In genomic region chr3:112976001-112976400, GRCh38 we compare ENCODE assay signal across 20 cellular contexts. TPM values are rescaled to one million over a fixed set of nuclear protein-coding genes. Genes with fewer than 3 reads are reported as not detected.
DNase-seq lines count a peak whose midpoint lies in the region; ATAC-seq, FAIRE-seq and TF ChIP-seq lines count a peak whose summit lies in the region.
"Had no signal": no experiment of that assay in that cellular context is flagged by ENCODE, and none has a peak within 500 bp of the region (broad histone marks: within the 10 kb centered on the region; RNA-seq: fewer than 3 reads in every experiment).

No MANE protein-coding gene starts in this region.

- dilution Hi-C loops in keratinocyte (cut with MboI; ENCODE audit: extremely low pct_ligation_motif_present, low sequenced_read_pairs), result no loop called here

- POLR2A ChIA-PET in CD4-positive, alpha-beta memory T cell (lab: Charles Lee; ENCODE audit: partially characterized antibody), result interaction anchor here (0.7 to 4.5 kb wide), 12 partner anchors 11 to 302 kb away, joined by 3 to 25 read pairs (median 4); partner anchors contain the start of gene GTPBP8
- POLR2A ChIA-PET in activated B cell treated with CpG ODN at 0.5 μM for 24 hours (lab: Charles Lee), result interaction anchor here (0.8 to 1.2 kb wide), 2 partner anchors 299 to 718 kb away, joined by 4 to 5 read pairs; no protein-coding TSS in a partner anchor

- CTCF ChIA-PET in CD4-positive, alpha-beta memory T cell (lab: Charles Lee; ENCODE audit: partially characterized antibody), result interaction anchor here (0.7 to 6.7 kb wide), 10 partner anchors 15 to 333 kb away, joined by 3 to 114 read pairs (median 4); partner anchors contain the start of gene GTPBP8
- CTCF ChIA-PET in activated B cell treated with CpG ODN at 0.5 μM for 24 hours (lab: Charles Lee), result interaction anchor here (0.9 to 3.2 kb wide), 5 partner anchors 15 to 334 kb away, joined by 3 to 41 read pairs (median 4); partner anchors contain the start of gene GTPBP8

- intact Hi-C loops in CD4-positive, alpha-beta memory T cell (cut with micrococcal nuclease), result loop anchor here (5.0 to 10.0 kb wide), 2 partner anchors 394 to 411 kb away; partner anchors contain the start of genes ATG3 and SLC35A5
- intact Hi-C loops in activated B cell treated with CpG ODN at 0.5 μM for 24 hours (cut with micrococcal nuclease) (loop anchor here (5.0 kb wide), 1 partner anchor 839 kb away; no protein-coding TSS in a partner anchor), uterus (cut with DNase I; ENCODE audit: low total_unique reads) (no loop called here)

- no peaks in the 10 kb centered on the region for H3K36me3 ChIP-seq in CD4-positive, alpha-beta memory T cell (ENCODE audit: insufficient read depth, low read length)
- H3K36me3 ChIP-seq in keratinocyte (ENCODE audit: control insufficient read depth in 2 of 2, extremely low read depth in 1 of 2, insufficient read depth in 2 of 2, low read length in 2 of 2) (no peaks in the 10 kb centered on the region), uterus (no peaks in the 10 kb centered on the region)

- no peak for TF ChIP-seq POLR2A in uterus (IDR thresholded peaks at IDR 0.05)

- H3K4me3 ChIP-seq in CD4-positive, alpha-beta memory T cell (ENCODE audit: low read length in 2 of 2), result peak overlapping the region in 1 of 2 donors; percentile 64
- H3K4me3 ChIP-seq in keratinocyte (ENCODE audit: control insufficient read depth in 2 of 3, extremely low read depth in 1 of 3, insufficient read depth in 2 of 3, low read depth in 1 of 3, low read length in 3 of 3), result no peak overlapping the region
- H3K4me3 ChIP-seq in uterus, result no peak overlapping the region

- no peaks in the 10 kb centered on the region for H3K79me2 ChIP-seq in keratinocyte (ENCODE audit: control insufficient read depth, insufficient read depth, low read length)

- ATAC-seq in activated B cell treated with CpG ODN at 0.5 μM for 24 hours (ENCODE audit: low read depth), result no peak
- no peak for ATAC-seq in HG03025 (IDR thresholded peaks at IDR 0.05; ENCODE audit: low FRiP score, unreplicated experiment)
- ATAC-seq: left ventricle myocardium superior had no signal

- peak; percentile 17 for FAIRE-seq in keratinocyte (lab: Jason Lieb, UNC)
- FAIRE-seq: A204.1, colon, RCC 7860 had no signal

- no peaks in the 10 kb centered on the region for H3K9me3 ChIP-seq in CD4-positive, alpha-beta memory T cell (ENCODE audit: control insufficient read depth in 1 of 2, low read length in 2 of 2)
- H3K9me3 ChIP-seq in keratinocyte (ENCODE audit: control insufficient read depth, low read depth, low read length) (no peaks in the 10 kb centered on the region), uterus (no peaks in the 10 kb centered on the region)

- peak overlapping the region; percentile 45 for H2AFZ ChIP-seq in keratinocyte (ENCODE audit: control insufficient read depth, low read length)

- peaks cover 6% of the 10 kb centered on the region for H3K36me3 Mint-ChIP-seq in T-helper 1 cell treated with Interleukin-12 subunit alpha and Interleukin-12 subunit beta and Interleukin-4 antibody, amounts not matched to agents 30 μg/mL and 1 μg/mL, for 36 hours (ENCODE audit: low read depth)
- peaks cover 0 to 8% of the 10 kb centered on the region in 2 donors for H3K36me3 Mint-ChIP-seq in CD4-positive, alpha-beta memory T cell
- H3K36me3 Mint-ChIP-seq in activated B cell treated with CpG ODN at 0.5 μM for 24 hours (ENCODE audit: low read depth), result no peaks in the 10 kb centered on the region

- H3K27me3 ChIP-seq in CD4-positive, alpha-beta memory T cell (ENCODE audit: insufficient read depth, low read length), result no peaks in the 10 kb centered on the region
- H3K27me3 ChIP-seq in keratinocyte (ENCODE audit: control insufficient read depth, extremely low read depth, insufficient read depth, low read length), result no peaks in the 10 kb centered on the region
- H3K27me3 ChIP-seq in uterus, result no peaks in the 10 kb centered on the region

- H3K4me1 Mint-ChIP-seq in T-helper 1 cell treated with Interleukin-12 subunit alpha and Interleukin-12 subunit beta and Interleukin-4 antibody, amounts not matched to agents 30 μg/mL and 1 μg/mL, for 36 hours (ENCODE audit: low read depth), result peaks cover 59% of the 10 kb centered on the region
- peaks cover 43 to 77% (median 55%) of the 10 kb centered on the region in 4 donors for H3K4me1 Mint-ChIP-seq in CD4-positive, alpha-beta memory T cell
- H3K4me1 Mint-ChIP-seq in activated B cell treated with CpG ODN at 0.5 μM for 24 hours, result peaks cover 77% of the 10 kb centered on the region

- DNase-seq in T-helper 1 cell (no peak), activated B cell treated with CpG ODN at 0.5 μM for 24 hours (no peak), keratinocyte (ENCODE audit: low read depth, low spot score) (no peak), uterus (no peak)
- no peak for DNase-seq in CD4-positive, alpha-beta memory T cell
- no peak for DNase-seq in effector CD4-positive, alpha-beta T cell
- DNase-seq: activated CD4-positive, CD25-positive, alpha-beta regulatory T cell; IMR-90; left ventricle myocardium superior; NCI-H1048; stimulated activated naive CD4-positive, alpha-beta T cell had no signal

- no peak overlapping the region for H3K4me2 ChIP-seq in keratinocyte (ENCODE audit: control insufficient read depth, extremely low read depth, insufficient read depth, low read depth, low read length)

- H4K20me1 ChIP-seq in keratinocyte (ENCODE audit: control insufficient read depth, extremely low read depth, insufficient read depth, low read length), result no peaks in the 10 kb centered on the region

- H3K27me3 Mint-ChIP-seq in T-helper 1 cell treated with Interleukin-12 subunit alpha and Interleukin-12 subunit beta and Interleukin-4 antibody, amounts not matched to agents 30 μg/mL and 1 μg/mL, for 36 hours (ENCODE audit: low read depth), result no peaks in the 10 kb centered on the region
- H3K27me3 Mint-ChIP-seq in CD4-positive, alpha-beta memory T cell, result no peaks in the 10 kb centered on the region
- H3K27me3 Mint-ChIP-seq in activated B cell treated with CpG ODN at 0.5 μM for 24 hours, result no peaks in the 10 kb centered on the region
- H3K27me3 Mint-ChIP-seq: progenitor cell of endocrine pancreas had no signal

- peak overlapping the region; percentile 65 for H3K27ac ChIP-seq in CD4-positive, alpha-beta memory T cell (ENCODE audit: low read depth, low read length)
- no peak overlapping the region for H3K27ac ChIP-seq in keratinocyte (ENCODE audit: control insufficient read depth, insufficient read depth, low read length)
- no peak overlapping the region for H3K27ac ChIP-seq in uterus

- no peak overlapping the region for H3K9ac ChIP-seq in keratinocyte (ENCODE audit: control insufficient read depth, extremely low read depth, insufficient read depth, low read length)

- H3K9me3 Mint-ChIP-seq in T-helper 1 cell treated with Interleukin-12 subunit alpha and Interleukin-12 subunit beta and Interleukin-4 antibody, amounts not matched to agents 30 μg/mL and 1 μg/mL, for 36 hours, result no peaks in the 10 kb centered on the region
- peaks cover 0 to 4% (median 0%) of the 10 kb centered on the region in 8 donors for H3K9me3 Mint-ChIP-seq in CD4-positive, alpha-beta memory T cell
- H3K9me3 Mint-ChIP-seq in activated B cell treated with CpG ODN at 0.5 μM for 24 hours, result no peaks in the 10 kb centered on the region

- H3K4me3 Mint-ChIP-seq in T-helper 1 cell treated with Interleukin-12 subunit alpha and Interleukin-12 subunit beta and Interleukin-4 antibody, amounts not matched to agents 30 μg/mL and 1 μg/mL, for 36 hours, result peak overlapping the region; percentile 57
- peak overlapping the region; percentile 64 to 98 (median 89) for H3K4me3 Mint-ChIP-seq in CD4-positive, alpha-beta memory T cell
- H3K4me3 Mint-ChIP-seq in activated B cell treated with CpG ODN at 0.5 μM for 24 hours, result peak overlapping the region; percentile 20

- no peaks in the 10 kb centered on the region for H3K9me1 ChIP-seq in keratinocyte (ENCODE audit: control insufficient read depth, extremely low read depth, insufficient read depth, low read length)

- TF ChIP-seq CTCF in activated B cell treated with CpG ODN at 0.5 μM for 24 hours (IDR thresholded peaks at IDR 0.05) (no peak), keratinocyte (optimal IDR thresholded peaks at IDR 0.05 in 1 of 3, IDR thresholded peaks at IDR 0.05 in 1 of 3, conservative IDR thresholded peaks at IDR 0.05 in 1 of 3; ENCODE audit: extremely low read depth in 1 of 3, insufficient read depth in 2 of 3, low read length in 3 of 3) (no peak), uterus (IDR thresholded peaks at IDR 0.05) (no peak)

- H3K27ac Mint-ChIP-seq in T-helper 1 cell treated with Interleukin-12 subunit alpha and Interleukin-12 subunit beta and Interleukin-4 antibody, amounts not matched to agents 30 μg/mL and 1 μg/mL, for 36 hours, result peak overlapping the region; percentile 60
- peak overlapping the region; percentile 88 to 98 (median 93) for H3K27ac Mint-ChIP-seq in CD4-positive, alpha-beta memory T cell
- peak overlapping the region; percentile 32 for H3K27ac Mint-ChIP-seq in activated B cell treated with CpG ODN at 0.5 μM for 24 hours
- H3K27ac Mint-ChIP-seq: progenitor cell of endocrine pancreas had no signal

- H3K4me1 ChIP-seq in CD4-positive, alpha-beta memory T cell (ENCODE audit: insufficient read depth, low read length), result peaks cover 53% of the 10 kb centered on the region
- H3K4me1 ChIP-seq in keratinocyte (ENCODE audit: control insufficient read depth, extremely low read depth, insufficient read depth, low read length), result no peaks in the 10 kb centered on the region
- no peaks in the 10 kb centered on the region for H3K4me1 ChIP-seq in uterus

RNA-seq across cellular contexts. Expression of gene CD200R1, which starts 1.1 kb away (rescaled TPM):
- 10 to 100 TPM; 29.2 to 30.1 TPM for total RNA-seq in CD4-positive, alpha-beta memory T cell
- 10 to 100 TPM; 22.6 to 27.6 TPM for polyA plus RNA-seq in CD4-positive, alpha-beta memory T cell
- total RNA-seq in activated B cell treated with CpG ODN at 0.5 μM for 24 hours, result 3.3 and 4.1 TPM in 2 replicates
- polyA plus RNA-seq in keratinocyte, result 0.97 to 1.9 TPM (median 1.6 TPM) in 3 replicates
- polyA plus RNA-seq in keratinocyte (2011; ENCODE audit: low read depth), result not detected
- polyA plus RNA-seq in keratinocyte (2011; cell fraction: cytosol; rRNA removed), result 0.61 and 1.1 TPM in 2 replicates
- polyA plus RNA-seq in keratinocyte (2011; cell fraction: nucleus; rRNA removed), result 1.5 and 1.6 TPM in 2 replicates
- 0.24 and 0.78 TPM in 2 replicates for polyA plus RNA-seq in keratinocyte (2012; ENCODE audit: low replicate concordance)
- polyA minus RNA-seq in keratinocyte, result 1.5 to 2.0 TPM in 2 of 3 replicates, not detected in the other
- polyA minus RNA-seq in keratinocyte (2011; cell fraction: cytosol; rRNA and poly(A)+ RNA removed), result not detected
- polyA minus RNA-seq in keratinocyte (2011; cell fraction: nucleus; rRNA and poly(A)+ RNA removed), result 1.2 and 2.9 TPM in 2 replicates
- 1 to 10 TPM in 2 of 4 donors, under 1 TPM in 1, not detected in 1; 0.40 to 5.7 (median 1.5) TPM for total RNA-seq in uterus
- total RNA-seq: Daoy, epithelial cell of proximal tubule, myocyte, progenitor cell of endocrine pancreas had no signal

RNA-seq across cellular contexts. Expression of gene GTPBP8, which starts 14.8 kb away (rescaled TPM):
- 10 to 100 TPM; 36.0 to 40.0 TPM for total RNA-seq in CD4-positive, alpha-beta memory T cell
- polyA plus RNA-seq in CD4-positive, alpha-beta memory T cell, result 10 to 100 TPM; 17.2 to 27.3 TPM
- total RNA-seq in activated B cell treated with CpG ODN at 0.5 μM for 24 hours (14.3 and 18.1 TPM in 2 replicates), uterus (10 to 100 TPM in 3 of 4 donors, 1 to 10 TPM in 1; 5.4 to 37.6 (median 18.4) TPM)
- polyA plus RNA-seq in keratinocyte, result 13.8 to 18.6 TPM (median 16.9 TPM) in 3 replicates
- polyA plus RNA-seq in keratinocyte (2011; ENCODE audit: low read depth), result 2.7 TPM
- 14.3 and 15.9 TPM in 2 replicates for polyA plus RNA-seq in keratinocyte (2011; cell fraction: cytosol; rRNA removed)
- polyA plus RNA-seq in keratinocyte (2011; cell fraction: nucleus; rRNA removed), result 11.3 and 13.1 TPM in 2 replicates
- 9.9 and 14.7 TPM in 2 replicates for polyA plus RNA-seq in keratinocyte (2012; ENCODE audit: low replicate concordance)
- 9.7 to 25.7 TPM (median 12.7 TPM) in 3 replicates for polyA minus RNA-seq in keratinocyte
- 23.6 TPM for polyA minus RNA-seq in keratinocyte (2011; cell fraction: cytosol; rRNA and poly(A)+ RNA removed)
- 6.0 and 6.6 TPM in 2 replicates for polyA minus RNA-seq in keratinocyte (2011; cell fraction: nucleus; rRNA and poly(A)+ RNA removed)

Comparison
In these comparisons a context has a peak if more than half of its experiments do, and no peak if none do; other contexts are left out.
1. H3K27ac Mint-ChIP-seq: peak in every context shown above with its lines; median percentile 93 in CD4-positive, alpha-beta memory T cell; 60 in T-helper 1 cell treated with Interleukin-12 subunit alpha and Interleukin-12 subunit beta and Interleukin-4 antibody, amounts not matched to agents 30 μg/mL and 1 μg/mL, for 36 hours; 32 in activated B cell treated with CpG ODN at 0.5 μM for 24 hours.
2. H3K4me3 Mint-ChIP-seq: peak in every context shown above with its lines; median percentile 89 in CD4-positive, alpha-beta memory T cell; 57 in T-helper 1 cell treated with Interleukin-12 subunit alpha and Interleukin-12 subunit beta and Interleukin-4 antibody, amounts not matched to agents 30 μg/mL and 1 μg/mL, for 36 hours; 20 in activated B cell treated with CpG ODN at 0.5 μM for 24 hours.